19 cellular contexts compared by ENCODE assay signal in genomic region chr11:95647355-95647754, GRCh38.
DNase-seq lines count a peak whose midpoint lies in the region; ATAC-seq and TF ChIP-seq lines count a peak whose summit lies in the region.
"Had no signal": no experiment of that assay in that cellular context is flagged by ENCODE, and none has a peak within 500 bp of the region (broad histone marks: within the 10 kb centered on the region; RNA-seq: fewer than 3 reads in every experiment).

No MANE protein-coding gene starts in this region.

- ATAC-seq in foreskin keratinocyte: no peak
- ATAC-seq: Right ventricle myocardium inferior, WTC11 had no signal

- H3K4me3 ChIP-seq in fibroblast of lung (replicated peaks in 1 of 4; ENCODE audit: control extremely low read depth in 1 of 4, insufficient read depth in 1 of 4, low read depth in 3 of 4, low read length in 4 of 4): no peak overlapping the region
- no peak overlapping the region for H3K4me3 ChIP-seq in tibial nerve

- POLR2A ChIA-PET in GM10248 (lab: Yijun Ruan, JAX): no interaction called here

- no peaks in the 10 kb centered on the region for H3K27me3 Mint-ChIP-seq in nephron progenitor cell (ENCODE audit: low read depth, poor library complexity)

- peak overlapping the region; percentile 91 for H3K27ac Mint-ChIP-seq in nephron progenitor cell
- H3K27ac Mint-ChIP-seq: activated T-helper 2 cell treated with anti-CD3 and anti-CD28 coated beads, Interferon-gamma antibody, Interleukin-2, Interleukin-4, amounts not matched to agents 10 μg/mL and 5 μg/mL and 100 μg/mL, durations not matched to agents 14 hours and 24 hours and 36 hours; WTC11 had no signal

- WGBS in tibial nerve, 2 donors: 90 to 96% methylated on average over 1 of the region's 1 CpG

- TF ChIP-seq CTCF in fibroblast of lung (conservative IDR thresholded peaks at IDR 0.05 in 1 of 2, IDR thresholded peaks at IDR 0.05 in 1 of 2; ENCODE audit: low read depth in 1 of 2, low read length in 2 of 2): no peak
- TF ChIP-seq CTCF in nephron progenitor cell (IDR thresholded peaks at IDR 0.05): no peak
- no peak for TF ChIP-seq CTCF in tibial nerve (IDR thresholded peaks at IDR 0.05)
- TF ChIP-seq CTCF in GM10248 (IDR thresholded peaks at IDR 0.05; ENCODE audit: control extremely low read depth, extremely low read depth, low read depth, missing control alignments): no peak
- TF ChIP-seq CTCF in foreskin keratinocyte (conservative IDR thresholded peaks at IDR 0.05): no peak

- H2AFZ ChIP-seq in fibroblast of lung (ENCODE audit: low read length): no peak overlapping the region

- CTCF ChIA-PET in GM10248 (lab: Yijun Ruan, JAX): interaction anchor here (1.0 kb wide), 1 partner anchor 58 kb away, joined by 4 read pairs; no protein-coding TSS in a partner anchor

- peaks cover 49% of the 10 kb centered on the region for H3K4me1 Mint-ChIP-seq in nephron progenitor cell

- no peak overlapping the region for H3K9ac ChIP-seq in fibroblast of lung (ENCODE audit: insufficient read depth, low read length)

- H3K9me3 ChIP-seq in fibroblast of lung (ENCODE audit: control insufficient read depth, insufficient read depth, low read depth, low read length) (no peaks in the 10 kb centered on the region), tibial nerve (no peaks in the 10 kb centered on the region)
- H3K9me3 ChIP-seq: neutrophil had no signal

- no peak overlapping the region for H3K4me2 ChIP-seq in fibroblast of lung (ENCODE audit: extremely low read depth, insufficient read depth, low read length)

- H3K4me1 ChIP-seq in fibroblast of lung (ENCODE audit: control insufficient read depth, extremely low read depth, insufficient read depth, low read length) (no peaks in the 10 kb centered on the region), tibial nerve (peaks cover 0 to 34% (median 3%) of the 10 kb centered on the region in 4 donors), foreskin keratinocyte (no peaks in the 10 kb centered on the region)

- H3K36me3 ChIP-seq in fibroblast of lung (ENCODE audit: control insufficient read depth, insufficient read depth, low read length) (no peaks in the 10 kb centered on the region), tibial nerve (no peaks in the 10 kb centered on the region)
- H3K36me3 ChIP-seq: neutrophil had no signal

- H3K36me3 Mint-ChIP-seq in nephron progenitor cell (ENCODE audit: low read depth): peaks cover 12% of the 10 kb centered on the region

- H3K27me3 ChIP-seq in fibroblast of lung (ENCODE audit: control insufficient read depth, insufficient read depth, low read length) (no peaks in the 10 kb centered on the region), tibial nerve (no peaks in the 10 kb centered on the region), foreskin keratinocyte (no peaks in the 10 kb centered on the region)
- H3K27me3 ChIP-seq: neutrophil had no signal

- no peaks in the 10 kb centered on the region for H3K79me2 ChIP-seq in fibroblast of lung (ENCODE audit: control insufficient read depth, insufficient read depth, low read length)

- DNase-seq in astrocyte of the hippocampus (ENCODE audit: low read depth, low spot score): peak; percentile 77
- DNase-seq in fibroblast of lung (ENCODE audit: low read depth in 2 of 2): peak; percentile 18 to 85
- DNase-seq in nephron progenitor cell: no peak
- DNase-seq in tibial nerve (ENCODE audit: low spot score in 2 of 2): peak in 1 of 2 donors; percentile 46
- no peak for DNase-seq in stimulated activated CD4-positive, alpha-beta T cell treated with anti-CD3 and anti-CD28 coated beads, Interleukin-4, amount 100 ng/mL, for 1 hour
- no peak for DNase-seq in GM10248 (ENCODE audit: extremely low spot score)
- DNase-seq in foreskin keratinocyte: no peak
- DNase-seq: activated CD8-positive, alpha-beta memory T cell treated with anti-CD3 and anti-CD28 coated beads for 24 hours; anterior cingulate cortex; C1 segment of cervical spinal cord; DMS79; Karpas-422; mesendoderm; NCI-H1436 treated with DMSO at 0.1 percent for 48 hours; T-helper 1 cell had no signal

- peaks cover 30% of the 10 kb centered on the region for H3K9me3 Mint-ChIP-seq in nephron progenitor cell

- no peak overlapping the region for H3K27ac ChIP-seq in fibroblast of lung (ENCODE audit: insufficient read depth, low read length)
- H3K27ac ChIP-seq in tibial nerve: peak overlapping the region; percentile 41 to 87 (median 66)
- no peak overlapping the region for H3K27ac ChIP-seq in foreskin keratinocyte
- H3K27ac ChIP-seq: neutrophil had no signal

- no peak for TF ChIP-seq POLR2A in tibial nerve (IDR thresholded peaks at IDR 0.05)

- peak; percentile 88 to 89 for TF ChIP-seq EP300 in tibial nerve (IDR thresholded peaks at IDR 0.05)

- H3K4me3 Mint-ChIP-seq in nephron progenitor cell: no peak overlapping the region
- H3K4me3 Mint-ChIP-seq: WTC11 had no signal

- no peaks in the 10 kb centered on the region for H4K20me1 ChIP-seq in fibroblast of lung (ENCODE audit: control insufficient read depth, extremely low read depth, insufficient read depth, low read length)

Comparison
In these comparisons a context has a peak if more than half of its experiments do, and no peak if none do; other contexts are left out.
1. DNase-seq: peak in astrocyte of the hippocampus (single experiment) and fibroblast of lung (2 of 2); none in nephron progenitor cell (single experiment), stimulated activated CD4-positive, alpha-beta T cell treated with anti-CD3 and anti-CD28 coated beads, Interleukin-4, amount 100 ng/mL, for 1 hour (single experiment), GM10248 (single experiment) and foreskin keratinocyte (0 of 2).
2. H3K27ac ChIP-seq: peak in tibial nerve (4 of 4); none in fibroblast of lung (single experiment) and foreskin keratinocyte (single experiment).